In genomic region chr16:86712158-86713009, GRCh38 we compare ENCODE assay signal across 22 cellular contexts.
"Had no signal": no experiment of that assay in that cellular context is flagged by ENCODE, and none has a peak within 500 bp of the region (broad histone marks: within the 10 kb centered on the region; RNA-seq: fewer than 3 reads in every experiment).

No MANE protein-coding gene starts in this region.

- H3K4me1 Mint-ChIP-seq: nephron had no signal

- H3K79me2 ChIP-seq: hepatocyte had no signal

- H3K4me3 ChIP-seq: colonic mucosa, hepatocyte, left ventricle myocardium inferior, lung, skin epidermis, stomach, thoracic aorta, transverse colon, uterus had no signal

- H3K36me3 ChIP-seq: colonic mucosa, left ventricle myocardium inferior, neutrophil, stomach, thoracic aorta, transverse colon, uterus had no signal

- FAIRE-seq: kidney had no signal

- H3K4me2 ChIP-seq: hepatocyte had no signal

- ATAC-seq: foreskin keratinocyte, left cardiac atrium, sciatic nerve had no signal

- H3K27ac Mint-ChIP-seq: nephron had no signal

- H3K9me3 ChIP-seq: colonic mucosa, neutrophil, thoracic aorta, transverse colon, uterus had no signal

- H3K4me3 Mint-ChIP-seq: nephron had no signal

- H3K27ac ChIP-seq: colonic mucosa, foreskin keratinocyte, hepatocyte, left ventricle myocardium inferior, neutrophil, skin epidermis, stomach, thoracic aorta, transverse colon, uterus had no signal

- H2AFZ ChIP-seq: hepatocyte had no signal

- H3K4me1 ChIP-seq: colonic mucosa, foreskin keratinocyte, left ventricle myocardium inferior, stomach, transverse colon, uterus had no signal

- DNase-seq: colonic mucosa; dermis blood vessel endothelial cell; foreskin keratinocyte; kidney; left cardiac atrium; left ventricle myocardium inferior; mesenchymal stem cell; midbrain; stimulated activated CD4-positive, alpha-beta T cell treated with anti-CD3 and anti-CD28 coated beads, Interleukin-2, amount 100 ng/mL, for 24 hours; stimulated activated CD4-positive, alpha-beta T cell treated with anti-CD3 and anti-CD28 coated beads, Interleukin-4, amount 100 ng/mL, for 4 hours; stimulated activated naive CD4-positive, alpha-beta T cell; stomach; substantia nigra; transverse colon; uterus had no signal

- H3K27me3 ChIP-seq: colonic mucosa, foreskin keratinocyte, transverse colon had no signal
